10 cellular contexts compared by ENCODE assay signal in genomic region chr10:30862486-30862885, GRCh38.
A peak's percentile ranks its signal among the peaks of the same experiment; 100 is the strongest.
DNase-seq lines count a peak whose midpoint lies in the region; ATAC-seq, FAIRE-seq and TF ChIP-seq lines count a peak whose summit lies in the region.
"Had no signal": no experiment of that assay in that cellular context is flagged by ENCODE, and none has a peak within 500 bp of the region (broad histone marks: within the 10 kb centered on the region; RNA-seq: fewer than 3 reads in every experiment).

No MANE protein-coding gene starts in this region.

- H3K23me2 ChIP-seq in H9 (ENCODE audit: insufficient read length, low read depth, low read length, poor library complexity, severe bottlenecking), result no peaks in the 10 kb centered on the region

- no peaks in the 10 kb centered on the region for H3K9me3 Mint-ChIP-seq in H9

- no peaks in the 10 kb centered on the region for H3K27me3 Mint-ChIP-seq in H9 (ENCODE audit: low read depth)

- no peak overlapping the region for H2BK15ac ChIP-seq in H9 (ENCODE audit: low read depth, low read length)

- H3K4me1 ChIP-seq in H9 (ENCODE audit: insufficient read depth, low read length), result no peaks in the 10 kb centered on the region; the same call in 1 of the 2 replicates

- no peaks in the 10 kb centered on the region for H4K20me1 ChIP-seq in H9 (ENCODE audit: control insufficient read depth, insufficient read depth, insufficient read length)

- no peak overlapping the region for H2BK20ac ChIP-seq in H9 (ENCODE audit: low read depth, low read length, poor library complexity, severe bottlenecking)

- H3K4ac ChIP-seq in H9 (ENCODE audit: low read depth, low read length), result no peak overlapping the region

- peaks cover 9 to 12% of the 10 kb centered on the region in 2 experiments for H3K4me1 Mint-ChIP-seq in H9

- no peak overlapping the region for H3K56ac ChIP-seq in H9 (ENCODE audit: insufficient read length, low read depth, low read length)

- H3K18ac ChIP-seq in H9 (ENCODE audit: insufficient read length, low read depth, low read length), result no peak overlapping the region

- H2BK5ac ChIP-seq in H9 (ENCODE audit: insufficient read length, low read length), result no peak overlapping the region

- ATAC-seq in HG03571 (IDR thresholded peaks at IDR 0.05; ENCODE audit: unreplicated experiment), result no peak

- no CpG with 5 or more reads among the region's 2 CpGs for WGBS in H9 (ENCODE audit: extremely low coverage, insufficient read length, low lambda C conversion rate)

- H3K4me2 ChIP-seq in H9 (ENCODE audit: insufficient read depth, insufficient read length, low read length), result no peak overlapping the region

- no peak overlapping the region for H3K27ac Mint-ChIP-seq in H9

- no peak overlapping the region for H3T11ph ChIP-seq in H9 (ENCODE audit: low read length)

- H3K4me3 Mint-ChIP-seq in H9, result no peak overlapping the region

- no peak overlapping the region for H2AK5ac ChIP-seq in H9 (ENCODE audit: insufficient read length, low read length)

- no peak overlapping the region for H4K91ac ChIP-seq in H9 (ENCODE audit: insufficient read length, low read depth, low read length)

- H3K4me3 ChIP-seq in bronchial epithelial cell (ENCODE audit: low read depth, low read length), result no peak overlapping the region
- H3K4me3 ChIP-seq: adrenal gland had no signal

- H3K36me3 ChIP-seq in bronchial epithelial cell (ENCODE audit: control insufficient read depth, insufficient read depth, low read length), result no peaks in the 10 kb centered on the region
- H3K36me3 ChIP-seq: adrenal gland had no signal

- H3K27me3 ChIP-seq in bronchial epithelial cell (ENCODE audit: control insufficient read depth, insufficient read depth, low read length) (no peaks in the 10 kb centered on the region), H9 (ENCODE audit: insufficient read depth, low read length) (no peaks in the 10 kb centered on the region)
- H3K27me3 ChIP-seq: adrenal gland had no signal

- H2AFZ ChIP-seq in H9 (ENCODE audit: low read length), result no peak overlapping the region

- no peaks in the 10 kb centered on the region for H3K79me1 ChIP-seq in H9 (ENCODE audit: insufficient read depth, low read depth, low read length, poor library complexity, severe bottlenecking)

- no peaks in the 10 kb centered on the region for H3K9me3 ChIP-seq in H9 (ENCODE audit: control insufficient read depth, low read depth, low read length)
- H3K9me3 ChIP-seq: adrenal gland had no signal

- no peak for TF ChIP-seq CTCF in bronchial epithelial cell (IDR thresholded peaks at IDR 0.05; ENCODE audit: insufficient read depth, low read length, severe bottlenecking)
- no peak for TF ChIP-seq CTCF in H9 (conservative IDR thresholded peaks at IDR 0.05)

- no peak overlapping the region for H3K14ac ChIP-seq in H9 (ENCODE audit: insufficient read depth, low read length)

- H3K27ac ChIP-seq in H9 (ENCODE audit: insufficient read length, low read depth, low read length), result no peak overlapping the region

- no peak for FAIRE-seq in bronchial epithelial cell (lab: Jason Lieb, UNC)

- H3K9ac ChIP-seq in H9 (ENCODE audit: extremely low read depth, insufficient read length, low read length), result no peak overlapping the region

- DNase-seq in AML-193 (lab: John Stamatoyannopoulos, UW) (peak; percentile 89 to 91), LHCN-M2 (ENCODE audit: low read depth) (peak; percentile 94), bronchial epithelial cell (ENCODE audit: low read depth) (peak; percentile 13), non-pigmented ciliary epithelial cell (ENCODE audit: low read depth) (peak; percentile 46), NCI-H1105 (lab: John Stamatoyannopoulos, UW) (no peak), H9 (no peak)
- no peak for DNase-seq in stimulated activated CD4-positive, alpha-beta T cell treated with anti-CD3 and anti-CD28 coated beads, Interleukin-2, amount 100 ng/mL, for 24 hours
- DNase-seq: adrenal gland, KBM-7 had no signal

- no peaks in the 10 kb centered on the region for H3K36me3 Mint-ChIP-seq in H9 (ENCODE audit: insufficient read depth in 1 of 3, low read depth in 3 of 3)

- no peak overlapping the region for H4K8ac ChIP-seq in H9 (replicated peaks; ENCODE audit: insufficient read length, low read depth, low read length)

- no peaks in the 10 kb centered on the region; the same call in 1 of the 2 replicates for H3K79me2 ChIP-seq in H9 (ENCODE audit: insufficient read depth, low read length)

- H4K5ac ChIP-seq in H9 (ENCODE audit: insufficient read length, low read depth, low read length), result no peak overlapping the region

- H3K23ac ChIP-seq in H9 (ENCODE audit: insufficient read length, low read depth, low read length), result no peak overlapping the region

- H2BK12ac ChIP-seq in H9 (ENCODE audit: insufficient read length, low read depth, low read length), result no peak overlapping the region

- no peak overlapping the region for H2BK120ac ChIP-seq in H9 (ENCODE audit: low read depth, low read length, poor library complexity, severe bottlenecking)

Comparison
In these comparisons a context has a peak if more than half of its experiments do, and no peak if none do; other contexts are left out.
1. DNase-seq: peak in AML-193 (2 of 2), LHCN-M2 (single experiment), bronchial epithelial cell (single experiment) and non-pigmented ciliary epithelial cell (single experiment); none in NCI-H1105 (single experiment), stimulated activated CD4-positive, alpha-beta T cell treated with anti-CD3 and anti-CD28 coated beads, Interleukin-2, amount 100 ng/mL, for 24 hours (0 of 2) and H9 (single experiment).